Comparison of ENCODE assay signal across 8 cellular contexts in genomic region chrX:154761977-154762528, GRCh38. TPM values are rescaled to one million over a fixed set of nuclear protein-coding genes. Genes with fewer than 3 reads are reported as not detected.
DNase-seq lines count a peak whose midpoint lies in the region; ATAC-seq and TF ChIP-seq lines count a peak whose summit lies in the region.

No MANE protein-coding gene starts in this region.

- peak overlapping the region; percentile 48 to 81 (median 74); a peak in 19 of 20 replicates for H3K4me3 ChIP-seq in BLaER1 treated with 17β-estradiol and CSF1 and Interleukin-3, amounts not matched to agents 10 nM and 100 nM
- H3K4me3 ChIP-seq in kidney epithelial cell (ENCODE audit: low read depth, low read length), result peak overlapping the region; percentile 62
- peak overlapping the region; percentile 44 for H3K4me3 ChIP-seq in thymus (ENCODE audit: low read length)

- peaks cover 16 to 27% (median 26%) of the 10 kb centered on the region in 11 experiments for H3K36me3 ChIP-seq in BLaER1 treated with 17β-estradiol and CSF1 and Interleukin-3, amounts not matched to agents 10 nM and 100 nM
- no peaks in the 10 kb centered on the region for H3K36me3 ChIP-seq in kidney epithelial cell (ENCODE audit: control insufficient read depth, insufficient read depth, low read length)
- H3K36me3 ChIP-seq in thymus (ENCODE audit: control insufficient read depth, insufficient read depth), result peaks cover 18% of the 10 kb centered on the region

- peaks cover 0 to 27% (median 23%) of the 10 kb centered on the region in 11 experiments; a peak in 14 of 22 replicates for H4K20me1 ChIP-seq in BLaER1 treated with 17β-estradiol and CSF1 and Interleukin-3, amounts not matched to agents 10 nM and 100 nM

- no peak for TF ChIP-seq CTCF in kidney epithelial cell (IDR thresholded peaks at IDR 0.05; ENCODE audit: insufficient read depth, low read length, poor library complexity, severe bottlenecking)
- TF ChIP-seq CTCF in GM13977 (IDR thresholded peaks at IDR 0.05; ENCODE audit: extremely low read depth, insufficient read depth, missing control alignments), result no peak

- no peak for TF ChIP-seq POLR2A in GM18505 (IDR thresholded peaks at IDR 0.05; ENCODE audit: borderline replicate concordance, extremely low read depth, insufficient read depth, insufficient read length)

- H3K4me2 ChIP-seq in BLaER1 treated with 17β-estradiol and CSF1 and Interleukin-3, amounts not matched to agents 10 nM and 100 nM, result peak overlapping the region; percentile 50 to 76 (median 63)

- in situ Hi-C loops in GM13977 (cut with MboI; ENCODE audit: low pct_unique_long_range_greater_than_20kb, low sequenced_read_pairs, unreplicated experiment), result no loop called here

- no peaks in the 10 kb centered on the region for H3K9me3 Mint-ChIP-seq in activated naive CD4-positive, alpha-beta T cell treated with anti-CD3 and anti-CD28 coated beads, Interleukin-2, amount 50 U/mL, for 72 hours

- ATAC-seq in activated naive CD4-positive, alpha-beta T cell treated with anti-CD3 and anti-CD28 coated beads, Interleukin-2, amount 50 U/mL, for 72 hours, result no peak
- ATAC-seq in GM18505 (IDR thresholded peaks at IDR 0.05; ENCODE audit: unreplicated experiment), result no peak

- H3K9me3 ChIP-seq in BLaER1 treated with 17β-estradiol and CSF1 and Interleukin-3, amounts not matched to agents 10 nM and 100 nM (replicated peaks in 1 of 11), result peaks cover 0 to 14% (median 0%) of the 10 kb centered on the region in 11 experiments; a peak in 1 of 22 replicates
- H3K9me3 ChIP-seq in thymus (ENCODE audit: control insufficient read depth), result no peaks in the 10 kb centered on the region

- peak overlapping the region; percentile 79 to 92 for H3K27ac Mint-ChIP-seq in activated naive CD4-positive, alpha-beta T cell treated with anti-CD3 and anti-CD28 coated beads, Interleukin-2, amount 50 U/mL, for 72 hours

- WGBS in thymus, result 1% methylated on average over 10 of the region's 10 CpGs

- H3K4me1 ChIP-seq in BLaER1 treated with 17β-estradiol and CSF1 and Interleukin-3, amounts not matched to agents 10 nM and 100 nM, result peaks cover 8 to 22% (median 18%) of the 10 kb centered on the region in 10 experiments
- H3K4me1 ChIP-seq in thymus (ENCODE audit: control insufficient read depth, insufficient read depth, low read length), result no peaks in the 10 kb centered on the region

- H3K27ac ChIP-seq in BLaER1 treated with 17β-estradiol and CSF1 and Interleukin-3, amounts not matched to agents 10 nM and 100 nM, result peak overlapping the region in 10 of 11 experiments; percentile 19 to 97 (median 94); a peak in 19 of 22 replicates
- peak overlapping the region; percentile 94 for H3K27ac ChIP-seq in thymus (ENCODE audit: low read depth)

- H3K36me3 Mint-ChIP-seq in activated naive CD4-positive, alpha-beta T cell treated with anti-CD3 and anti-CD28 coated beads, Interleukin-2, amount 50 U/mL, for 72 hours, result peaks cover 17 to 21% of the 10 kb centered on the region in 2 donors

- peaks cover 44 to 74% (median 65%) of the 10 kb centered on the region in 11 experiments for H3K27me3 ChIP-seq in BLaER1 treated with 17β-estradiol and CSF1 and Interleukin-3, amounts not matched to agents 10 nM and 100 nM
- H3K27me3 ChIP-seq in kidney epithelial cell (ENCODE audit: control insufficient read depth, insufficient read depth, low read length) (no peaks in the 10 kb centered on the region), thymus (ENCODE audit: control insufficient read depth, insufficient read depth) (no peaks in the 10 kb centered on the region)

- H3K9ac ChIP-seq in BLaER1 treated with 17β-estradiol and CSF1 and Interleukin-3, amounts not matched to agents 10 nM and 100 nM, result peak overlapping the region; percentile 42 to 97 (median 90); a peak in 20 of 22 replicates

- DNase-seq in KG1 (lab: John Stamatoyannopoulos, UW), result peak; percentile 62
- no peak for DNase-seq in activated naive CD4-positive, alpha-beta T cell treated with anti-CD3 and anti-CD28 coated beads, Interleukin-2, amount 50 U/mL, for 72 hours (ENCODE audit: low spot score in 2 of 2)
- DNase-seq in kidney epithelial cell (ENCODE audit: low read depth), result no peak
- no peak for DNase-seq in AG08395 (ENCODE audit: low spot score)
- DNase-seq in GM13977 (ENCODE audit: low spot score), result no peak

RNA-seq across cellular contexts. Expression of gene DKC1, which starts 0.6 kb away (rescaled TPM):
- total RNA-seq in activated naive CD4-positive, alpha-beta T cell treated with anti-CD3 and anti-CD28 coated beads, Interleukin-2, amount 50 U/mL, for 72 hours, result 100 to 1,000 TPM; 112 to 120 TPM
- total RNA-seq in kidney epithelial cell, result 32.3 and 43.8 TPM in 2 replicates
- polyA plus RNA-seq in thymus, result 34.0 TPM

RNA-seq across cellular contexts. Expression of gene GAB3, which starts 11.2 kb away (rescaled TPM):
- 1 to 10 TPM; 3.3 to 4.0 TPM for total RNA-seq in activated naive CD4-positive, alpha-beta T cell treated with anti-CD3 and anti-CD28 coated beads, Interleukin-2, amount 50 U/mL, for 72 hours
- 0.42 and 0.82 TPM in 2 replicates for total RNA-seq in kidney epithelial cell
- 5.0 TPM for polyA plus RNA-seq in thymus

RNA-seq across cellular contexts. Expression of gene MPP1, which starts 43.2 kb away (rescaled TPM):
- total RNA-seq in activated naive CD4-positive, alpha-beta T cell treated with anti-CD3 and anti-CD28 coated beads, Interleukin-2, amount 50 U/mL, for 72 hours, result 10 to 100 TPM; 30.2 to 32.8 TPM
- total RNA-seq in kidney epithelial cell, result 7.7 and 9.3 TPM in 2 replicates
- 70.0 TPM for polyA plus RNA-seq in thymus
